ENCODE assay signal across 8 cellular contexts in genomic region chr1:15603050-15603965, GRCh38. TPM values are rescaled to one million over a fixed set of nuclear protein-coding genes. Genes with fewer than 3 reads are reported as not detected.
DNase-seq lines count a peak whose midpoint lies in the region; ATAC-seq and TF ChIP-seq lines count a peak whose summit lies in the region.

No MANE protein-coding gene starts in this region.

- intact Hi-C loops in left lung (cut with DNase I) = no loop called here

- H3K27me3 ChIP-seq in left lung = no peaks in the 10 kb centered on the region

- TF ChIP-seq CTCF in AG09319 (IDR thresholded peaks at IDR 0.05; ENCODE audit: low read depth, low read length) (no peak), left lung (IDR thresholded peaks at IDR 0.05) (no peak)

- H3K27ac ChIP-seq in left lung = peak overlapping the region; percentile 80 to 90

- no peaks in the 10 kb centered on the region for H3K36me3 ChIP-seq in left lung

- ATAC-seq in GM19025 (IDR thresholded peaks at IDR 0.05; ENCODE audit: low read depth, unreplicated experiment) (peak; percentile 94), HG03342 (IDR thresholded peaks at IDR 0.05; ENCODE audit: unreplicated experiment) (peak; percentile 92), left lung (peak; percentile 98)

- no peaks in the 10 kb centered on the region for H3K9me3 ChIP-seq in left lung

- peak overlapping the region; percentile 70 to 73 for H3K4me3 ChIP-seq in left lung

- peak; percentile 83 for DNase-seq in AG09319 (ENCODE audit: extremely low read depth, low read depth)
- DNase-seq in NCI-H510A treated with DMSO at 0.1 percent for 48 hours (lab: John Stamatoyannopoulos, UW) = peak; percentile 99
- peak; percentile 90 to 93 for DNase-seq in activated CD4-positive, alpha-beta T cell treated with anti-CD3 and anti-CD28 coated beads, Interleukin-2, amount 50 U/mL, for 48 hours
- DNase-seq in dermis blood vessel endothelial cell = peak; percentile 96
- peak; percentile 97 to 98 for DNase-seq in left lung
- DNase-seq in stimulated activated CD4-positive, alpha-beta T cell treated with anti-CD3 and anti-CD28 coated beads, Interleukin-1b, Interleukin-23, amount 100 ng/mL, for 48 hours = peak; percentile 94

- H3K4me1 ChIP-seq in left lung = peaks cover 0 to 23% of the 10 kb centered on the region in 2 donors

RNA-seq across cellular contexts. Expression of gene DDI2, which starts 13.9 kb away (rescaled TPM):
- total RNA-seq in dermis blood vessel endothelial cell (18.9 and 22.9 TPM in 2 replicates), left lung (10 to 100 TPM; 24.3 to 37.7 TPM)

RNA-seq across cellular contexts. Expression of gene AGMAT, which starts 18.5 kb away (rescaled TPM):
- total RNA-seq in dermis blood vessel endothelial cell (0.34 and 1.2 TPM in 2 replicates), left lung (1 to 10 TPM in 1 of 2 donors, under 1 TPM in 1; 0.35 to 1.1 TPM)

Comparison
In these comparisons a context has a peak if more than half of its experiments do, and no peak if none do; other contexts are left out.
1. Peak in every context shown above with its lines: DNase-seq, ATAC-seq, H3K4me3 ChIP-seq and H3K27ac ChIP-seq.